ENCODE assay signal across 8 cellular contexts in genomic region chr1:120557597-120558302, GRCh38.
A peak's percentile ranks its signal among the peaks of the same experiment; 100 is the strongest.
DNase-seq lines count a peak whose midpoint lies in the region; ATAC-seq and TF ChIP-seq lines count a peak whose summit lies in the region.
"Not testable (repeated sequence)": the region's sequence is repeated elsewhere in the genome, so short reads cannot be mapped to it uniquely, and the experiment has no call there.

No MANE protein-coding gene starts in this region.

- H3K27ac Mint-ChIP-seq in HFFc6; effector memory CD8-positive, alpha-beta T cell; type B pancreatic cell: not testable (repeated sequence)

- ATAC-seq in activated T-cell treated with anti-CD3 and anti-CD28 coated beads, Interleukin-2, amount 50 U/mL, for 4 hours, result peak; percentile 5 to 10
- not testable (repeated sequence) for ATAC-seq in effector memory CD8-positive, alpha-beta T cell (replicated peaks)

- TF ChIP-seq CTCF in HFFc6 (IDR thresholded peaks at IDR 0.05); neutrophil (IDR thresholded peaks at IDR 0.05); type B pancreatic cell (conservative IDR thresholded peaks at IDR 0.05): not testable (repeated sequence)

- not testable (repeated sequence) for H3K9me3 ChIP-seq in ES-I3 (ENCODE audit: control insufficient read depth, insufficient read depth, low read length); neutrophil

- H3K27me3 Mint-ChIP-seq in HFFc6 (ENCODE audit: insufficient read depth); activated T-cell treated with anti-CD3 and anti-CD28 coated beads, Interleukin-2, amount 50 U/mL, for 4 hours (ENCODE audit: low read depth); effector memory CD8-positive, alpha-beta T cell; type B pancreatic cell: not testable (repeated sequence)

- H3K27me3 ChIP-seq in neutrophil, result not testable (repeated sequence)

- H3K27ac ChIP-seq in neutrophil, result not testable (repeated sequence)

- not testable (repeated sequence) for DNase-seq in HFFc6; activated T-cell treated with anti-CD3 and anti-CD28 coated beads, Interleukin-2, amount 50 U/mL, for 4 hours; effector memory CD8-positive, alpha-beta T cell; type B pancreatic cell (ENCODE audit: extremely low spot score, unreplicated experiment)
- DNase-seq in NCI-H526 (lab: John Stamatoyannopoulos, UW) (peak; percentile 25 to 26), iPS-NIHi11 (ENCODE audit: low spot score) (peak; percentile 0)

- H3K9me3 Mint-ChIP-seq in HFFc6; activated T-cell treated with anti-CD3 and anti-CD28 coated beads, Interleukin-2, amount 50 U/mL, for 4 hours; effector memory CD8-positive, alpha-beta T cell; type B pancreatic cell: not testable (repeated sequence)

- not testable (repeated sequence) for H3K4me1 Mint-ChIP-seq in HFFc6 (ENCODE audit: low read depth); activated T-cell treated with anti-CD3 and anti-CD28 coated beads, Interleukin-2, amount 50 U/mL, for 4 hours (ENCODE audit: low read depth); effector memory CD8-positive, alpha-beta T cell (ENCODE audit: low read depth in 2 of 2); type B pancreatic cell (ENCODE audit: unreplicated experiment)

- not testable (repeated sequence) for H3K36me3 Mint-ChIP-seq in HFFc6 (ENCODE audit: low read depth); activated T-cell treated with anti-CD3 and anti-CD28 coated beads, Interleukin-2, amount 50 U/mL, for 4 hours (ENCODE audit: insufficient read depth); effector memory CD8-positive, alpha-beta T cell (ENCODE audit: insufficient read depth); type B pancreatic cell

- peak overlapping the region; percentile 88 for H3K4me3 Mint-ChIP-seq in HFFc6
- peak overlapping the region; percentile 71 for H3K4me3 Mint-ChIP-seq in activated T-cell treated with anti-CD3 and anti-CD28 coated beads, Interleukin-2, amount 50 U/mL, for 4 hours
- peak overlapping the region; percentile 64 to 78 for H3K4me3 Mint-ChIP-seq in effector memory CD8-positive, alpha-beta T cell
- peak overlapping the region; percentile 80 for H3K4me3 Mint-ChIP-seq in type B pancreatic cell

- not testable (repeated sequence) for H3K4me1 ChIP-seq in ES-I3 (ENCODE audit: insufficient read depth, low read length); neutrophil (ENCODE audit: control insufficient read depth in 1 of 2, insufficient read depth in 1 of 2, low read depth in 1 of 2, low read length in 1 of 2)

- H3K9ac ChIP-seq in ES-I3 (ENCODE audit: low read depth, low read length), result peak overlapping the region; percentile 44; the same call in 1 of the 2 replicates

- H3K36me3 ChIP-seq in ES-I3 (ENCODE audit: insufficient read depth, low read length); neutrophil: not testable (repeated sequence)

- H3K4me3 ChIP-seq in neutrophil (ENCODE audit: low read depth in 1 of 2, low read length in 1 of 2), result peak overlapping the region; percentile 55 to 57
